ENCODE assay signal across 2 cellular contexts in genomic region chr7:92790987-92791386, GRCh38.
TF ChIP-seq lines count a peak whose summit lies in the region.

No MANE protein-coding gene starts in this region.

TF ChIP-seq in IMR-90, 13 proteins besides CTCF, POLR2A, EP300 and RAD21:
- no peak for TF ChIP-seq RCOR1 (IDR thresholded peaks at IDR 0.05; ENCODE audit: insufficient replicate concordance, low read length)
- no peak for TF ChIP-seq MAZ (IDR thresholded peaks at IDR 0.05; ENCODE audit: borderline replicate concordance, low read depth, low read length)
- no peak for TF ChIP-seq CHD1 (IDR thresholded peaks at IDR 0.05; ENCODE audit: low read depth, low read length)
- 0 out of 2 replicates have a peak, but pooled peaks have one; percentile 7 for TF ChIP-seq FOS (IDR thresholded peaks at IDR 0.05; ENCODE audit: low read depth, low read length)
- no peak for TF ChIP-seq MXI1 (IDR thresholded peaks at IDR 0.05; ENCODE audit: borderline replicate concordance, low read depth, low read length)
- TF ChIP-seq SMC3 (IDR thresholded peaks at IDR 0.05; ENCODE audit: low read depth, low read length), result no peak
- no peak for TF ChIP-seq RFX5 (IDR thresholded peaks at IDR 0.05; ENCODE audit: low read depth, low read length)
- TF ChIP-seq, protein P1, sequence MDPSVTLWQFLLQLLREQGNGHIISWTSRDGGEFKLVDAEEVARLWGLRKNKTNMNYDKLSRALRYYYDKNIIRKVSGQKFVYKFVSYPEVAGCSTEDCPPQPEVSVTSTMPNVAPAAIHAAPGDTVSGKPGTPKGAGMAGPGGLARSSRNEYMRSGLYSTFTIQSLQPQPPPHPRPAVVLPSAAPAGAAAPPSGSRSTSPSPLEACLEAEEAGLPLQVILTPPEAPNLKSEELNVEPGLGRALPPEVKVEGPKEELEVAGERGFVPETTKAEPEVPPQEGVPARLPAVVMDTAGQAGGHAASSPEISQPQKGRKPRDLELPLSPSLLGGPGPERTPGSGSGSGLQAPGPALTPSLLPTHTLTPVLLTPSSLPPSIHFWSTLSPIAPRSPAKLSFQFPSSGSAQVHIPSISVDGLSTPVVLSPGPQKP (IDR thresholded peaks at IDR 0.05; ENCODE audit: borderline replicate concordance, low read depth, low read length), result no peak

TF ChIP-seq in GM12891, 5 proteins besides CTCF, POLR2A, EP300 and RAD21:
- TF ChIP-seq TAF1 (IDR thresholded peaks at IDR 0.05; ENCODE audit: low read depth, low read length), result no peak
- TF ChIP-seq SPI1 (IDR thresholded peaks at IDR 0.05; ENCODE audit: low read depth, low read length), result no peak
- no peak for TF ChIP-seq POLR2AphosphoS5 (IDR thresholded peaks at IDR 0.05; ENCODE audit: low read depth, low read length)
- TF ChIP-seq PAX5 (IDR thresholded peaks at IDR 0.05; ENCODE audit: insufficient read depth, low read length, severe bottlenecking), result no peak
- TF ChIP-seq POU2F2 (IDR thresholded peaks at IDR 0.05; ENCODE audit: low read depth, low read length), result no peak
